In the genomic region with DNA sequence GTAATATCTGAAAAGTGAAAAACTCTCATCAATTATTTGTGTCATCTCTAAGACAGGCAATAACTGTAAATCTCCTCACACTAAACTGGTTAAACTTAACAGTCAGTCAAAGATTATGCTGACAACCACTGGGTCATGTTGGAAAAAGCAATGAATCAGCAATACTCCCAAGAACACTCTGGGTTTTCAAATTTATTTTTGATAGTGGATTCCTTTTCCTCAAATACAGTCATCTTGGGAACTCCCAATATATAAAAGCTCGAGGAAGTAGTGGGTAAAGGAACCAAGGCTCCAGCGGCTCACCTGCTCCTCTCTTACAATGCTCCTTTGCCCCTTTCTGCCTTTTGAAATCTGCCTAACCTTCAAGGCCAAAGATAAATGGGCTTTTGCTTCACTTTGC, we compare ENCODE assay signal across 13 cellular contexts.
DNase-seq lines count a peak whose midpoint lies in the region; ATAC-seq, FAIRE-seq and TF ChIP-seq lines count a peak whose summit lies in the region.
"Had no signal": no experiment of that assay in that cellular context is flagged by ENCODE, and none has a peak within 500 bp of the region (broad histone marks: within the 10 kb centered on the region; RNA-seq: fewer than 3 reads in every experiment).

No MANE protein-coding gene starts in this region.

- H3K4me3 ChIP-seq in left ventricle myocardium inferior (no peak overlapping the region), K562 (no peak overlapping the region), aorta (ENCODE audit: low read length in 2 of 2) (no peak overlapping the region), small intestine (ENCODE audit: low read depth in 1 of 2, low read length in 2 of 2) (no peak overlapping the region)
- H3K4me3 ChIP-seq: upper lobe of right lung had no signal

- intact Hi-C loops in left ventricle myocardium inferior (cut with micrococcal nuclease) (no loop called here), left ventricle myocardium superior (cut with micrococcal nuclease) (no loop called here), K562 (cut with micrococcal nuclease) (no loop called here), aorta (cut with DNase I) (no loop called here)

- H3K79me2 ChIP-seq in K562 (ENCODE audit: control insufficient read depth, insufficient read depth, low read length), result no peaks in the 10 kb centered on the region

- ATAC-seq in left ventricle myocardium superior (no peak), K562 (no peak), aorta (ENCODE audit: low FRiP score) (no peak), HG03571 (IDR thresholded peaks at IDR 0.05; ENCODE audit: unreplicated experiment) (no peak)
- ATAC-seq: left lobe of liver, upper lobe of right lung had no signal

- 0% methylated on average over 2 of the region's 2 CpGs for WGBS in K562 (ENCODE audit: insufficient coverage, low coverage, missing lambda C conversion rate)
- 61 to 77% methylated on average over 2 of the region's 2 CpGs for WGBS in aorta, 2 donors
- 48 to 74% (median 54%) methylated on average over 2 of the region's 2 CpGs for WGBS in small intestine, 3 donors

- H3K4me1 ChIP-seq in left ventricle myocardium inferior, result peaks cover 27% of the 10 kb centered on the region
- H3K4me1 ChIP-seq in K562 (replicated peaks in 1 of 2; ENCODE audit: control insufficient read depth in 2 of 2, insufficient read depth in 2 of 2, low read length in 2 of 2), result no peaks in the 10 kb centered on the region; a peak in 1 of 5 replicates
- H3K4me1 ChIP-seq in aorta (ENCODE audit: control insufficient read depth in 1 of 2, insufficient read depth in 2 of 2, low read length in 2 of 2), result peaks cover 6% of the 10 kb centered on the region in 2 donors
- H3K4me1 ChIP-seq in small intestine (ENCODE audit: control insufficient read depth in 2 of 2, insufficient read depth in 1 of 2, low read depth in 1 of 2, low read length in 1 of 2), result no peaks in the 10 kb centered on the region

- no peak for TF ChIP-seq EP300 in K562 (IDR thresholded peaks at IDR 0.05; ENCODE audit: low read length)

- H3K9ac ChIP-seq in K562 (ENCODE audit: insufficient read depth in 1 of 2, low read depth in 2 of 2, low read length in 2 of 2), result no peak overlapping the region

- no peak overlapping the region for H3K4me2 ChIP-seq in K562 (ENCODE audit: insufficient read depth, low read length)

- H3K27me3 ChIP-seq in left ventricle myocardium inferior (ENCODE audit: low read depth) (no peaks in the 10 kb centered on the region), K562 (ENCODE audit: control insufficient read depth in 2 of 2, insufficient read depth in 2 of 2, low read length in 2 of 2) (no peaks in the 10 kb centered on the region; a peak in 1 of 5 replicates), aorta (ENCODE audit: control insufficient read depth in 1 of 2, insufficient read depth in 2 of 2, low read length in 1 of 2) (no peaks in the 10 kb centered on the region), small intestine (ENCODE audit: control insufficient read depth in 2 of 2, insufficient read depth in 2 of 2, low read length in 2 of 2) (no peaks in the 10 kb centered on the region)

- no peaks in the 10 kb centered on the region for H3K9me1 ChIP-seq in K562 (ENCODE audit: control insufficient read depth, insufficient read depth, low read length)

- CTCF ChIA-PET in K562 (lab: Yijun Ruan, JAX; ENCODE audit: low intra/inter-chr PET ratio), result no interaction called here

- H4K20me1 ChIP-seq in K562 (replicated peaks; ENCODE audit: control insufficient read depth, insufficient read depth, low read length), result no peaks in the 10 kb centered on the region

- FAIRE-seq in K562 (lab: Jason Lieb, UNC), result no peak
- FAIRE-seq in islet of Langerhans (lab: Jason Lieb, UNC), result peak; percentile 64
- FAIRE-seq in small intestine (lab: Jason Lieb, UNC), result no peak
- FAIRE-seq: D721Med had no signal

- POLR2A ChIA-PET in K562 (lab: Yijun Ruan, JAX), result interaction anchor here (0.6 kb wide), 1 partner anchor 359 kb away, joined by 3 read pairs; no protein-coding TSS in a partner anchor

- no peak for TF ChIP-seq CTCF in left ventricle myocardium inferior (IDR thresholded peaks at IDR 0.05; ENCODE audit: borderline replicate concordance)
- no peak for TF ChIP-seq CTCF in K562 (IDR thresholded peaks at IDR 0.05 in 2 of 3, conservative IDR thresholded peaks at IDR 0.05 in 1 of 3; ENCODE audit: insufficient read depth in 2 of 3, low read depth in 1 of 3, low read length in 3 of 3)

- H3K27ac ChIP-seq in left ventricle myocardium inferior (replicated peaks) (peak overlapping the region; percentile 49), K562 (ENCODE audit: extremely low read depth, low read depth, low read length) (no peak overlapping the region; the same call in 2 of the 3 replicates), aorta (ENCODE audit: low read depth in 1 of 2, low read length in 2 of 2) (peak overlapping the region; percentile 87 to 91), small intestine (ENCODE audit: low read depth in 1 of 2, low read length in 1 of 2) (no peak overlapping the region)
- H3K27ac ChIP-seq: upper lobe of right lung had no signal

- H2AFZ ChIP-seq in K562 (ENCODE audit: low read depth, low read length), result peak overlapping the region; percentile 58; the same call in 1 of the 2 replicates

- TF ChIP-seq RAD21 in K562 (CRISPR knock-in tag; conservative IDR thresholded peaks at IDR 0.05 in 1 of 2, IDR thresholded peaks at IDR 0.05 in 1 of 2), result no peak

- in situ Hi-C loops in K562 (cut with MboI), result loop anchor here (10.0 kb wide), 1 partner anchor 597 kb away; no protein-coding TSS in a partner anchor

- no TSS peak for BruUV-seq in K562 (replicated peaks; lab: Mats Ljungman, UMichigan)

- DNase-seq in left ventricle myocardium inferior, result no peak
- no peak for DNase-seq in left ventricle myocardium superior
- DNase-seq in K562 (ENCODE audit: extremely low read depth in 1 of 4, low spot score in 3 of 4), result no peak
- DNase-seq in aorta, result no peak
- no peak for DNase-seq in NCI-H1436 (lab: John Stamatoyannopoulos, UW)
- no peak for DNase-seq in small intestine
- DNase-seq: activated CD4-positive, alpha-beta T cell treated with anti-CD3 and anti-CD28 coated beads, Interleukin-2, amount 50 U/mL, for 48 hours; cortex of kidney; upper lobe of right lung had no signal

- H3K9me3 ChIP-seq in left ventricle myocardium inferior (replicated peaks) (no peaks in the 10 kb centered on the region), K562 (replicated peaks; ENCODE audit: control insufficient read depth, insufficient read depth, low read depth, low read length) (no peaks in the 10 kb centered on the region), aorta (ENCODE audit: control insufficient read depth, low read length) (no peaks in the 10 kb centered on the region), small intestine (ENCODE audit: control insufficient read depth, low read depth) (no peaks in the 10 kb centered on the region)
- H3K9me3 ChIP-seq: upper lobe of right lung had no signal

- H3K36me3 ChIP-seq in left ventricle myocardium inferior, result no peaks in the 10 kb centered on the region
- no peaks in the 10 kb centered on the region for H3K36me3 ChIP-seq in K562 (ENCODE audit: control insufficient read depth, insufficient read depth, low read length)
- H3K36me3 ChIP-seq in aorta (ENCODE audit: control insufficient read depth in 1 of 2, insufficient read depth in 2 of 2, low read length in 1 of 2), result no peaks in the 10 kb centered on the region
- no peaks in the 10 kb centered on the region for H3K36me3 ChIP-seq in small intestine (ENCODE audit: control insufficient read depth in 2 of 2, insufficient read depth in 2 of 2, low read length in 2 of 2)
- H3K36me3 ChIP-seq: upper lobe of right lung had no signal

- no peak for TF ChIP-seq POLR2A in K562 (conservative IDR thresholded peaks at IDR 0.05)

TF ChIP-seq in K562, 482 proteins besides CTCF, POLR2A, EP300 and RAD21 (continues in another document):
- TF ChIP-seq XRCC4 (IDR thresholded peaks at IDR 0.05; ENCODE audit: extremely low read depth, insufficient read depth, insufficient read length) (no peak), ZNF224 (CRISPR knock-in tag; IDR thresholded peaks at IDR 0.05) (no peak), SOX6 (IDR thresholded peaks at IDR 0.05) (no peak), POLR2AphosphoS5 (IDR thresholded peaks at IDR 0.05; ENCODE audit: control insufficient read depth, insufficient read depth, low read depth, low read length) (no peak), ZFP30 (CRISPR knock-in tag; IDR thresholded peaks at IDR 0.05; ENCODE audit: borderline replicate concordance) (no peak), U2AF2 (optimal IDR thresholded peaks at IDR 0.05; ENCODE audit: low read depth, low read length) (no peak), GABPA (tag; conservative IDR thresholded peaks at IDR 0.05; ENCODE audit: low read depth) (no peak), ZNF551 (CRISPR knock-in tag; IDR thresholded peaks at IDR 0.05) (no peak), GATAD2A (IDR thresholded peaks at IDR 0.05) (no peak), MAFG (tag; conservative IDR thresholded peaks at IDR 0.05) (peak; percentile 86), MEIS2 (IDR thresholded peaks at IDR 0.05; ENCODE audit: partially characterized antibody) (peak; percentile 40), NFATC3 (IDR thresholded peaks at IDR 0.05) (no peak), KDM4B (IDR thresholded peaks at IDR 0.05; ENCODE audit: borderline replicate concordance in 2 of 2, low read depth in 1 of 2) (no peak), TCF7L2 (IDR thresholded peaks at IDR 0.05; ENCODE audit: low read depth, low read length) (no peak), MAFF (IDR thresholded peaks at IDR 0.05; ENCODE audit: low read length) (peak; percentile 15; the same call in 1 of the 2 replicates), OTX1 (CRISPR knock-in tag; IDR thresholded peaks at IDR 0.05) (no peak)
- TF ChIP-seq, protein P1, sequence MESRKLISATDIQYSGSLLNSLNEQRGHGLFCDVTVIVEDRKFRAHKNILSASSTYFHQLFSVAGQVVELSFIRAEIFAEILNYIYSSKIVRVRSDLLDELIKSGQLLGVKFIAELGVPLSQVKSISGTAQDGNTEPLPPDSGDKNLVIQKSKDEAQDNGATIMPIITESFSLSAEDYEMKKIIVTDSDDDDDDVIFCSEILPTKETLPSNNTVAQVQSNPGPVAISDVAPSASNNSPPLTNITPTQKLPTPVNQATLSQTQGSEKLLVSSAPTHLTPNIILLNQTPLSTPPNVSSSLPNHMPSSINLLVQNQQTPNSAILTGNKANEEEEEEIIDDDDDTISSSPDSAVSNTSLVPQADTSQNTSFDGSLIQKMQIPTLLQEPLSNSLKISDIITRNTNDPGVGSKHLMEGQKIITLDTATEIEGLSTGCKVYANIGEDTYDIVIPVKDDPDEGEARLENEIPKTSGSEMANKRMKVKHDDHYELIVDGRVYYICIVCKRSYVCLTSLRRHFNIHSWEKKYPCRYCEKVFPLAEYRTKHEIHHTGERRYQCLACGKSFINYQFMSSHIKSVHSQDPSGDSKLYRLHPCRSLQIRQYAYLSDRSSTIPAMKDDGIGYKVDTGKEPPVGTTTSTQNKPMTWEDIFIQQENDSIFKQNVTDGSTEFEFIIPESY (CRISPR knock-in tag; IDR thresholded peaks at IDR 0.05), result no peak

Comparison
In these comparisons a context has a peak if more than half of its experiments do, and no peak if none do; other contexts are left out.
1. H3K27ac ChIP-seq: peak in left ventricle myocardium inferior (single experiment) and aorta (2 of 2); none in K562 (single experiment) and small intestine (0 of 2).